In genomic region chr7:20216637-20217036, GRCh38 we compare ENCODE assay signal across 9 cellular contexts. TPM values are rescaled to one million over a fixed set of nuclear protein-coding genes. Genes with fewer than 3 reads are reported as not detected.
A peak's percentile ranks its signal among the peaks of the same experiment; 100 is the strongest.
DNase-seq lines count a peak whose midpoint lies in the region; ATAC-seq and TF ChIP-seq lines count a peak whose summit lies in the region.
"Had no signal": no experiment of that assay in that cellular context is flagged by ENCODE, and none has a peak within 500 bp of the region (broad histone marks: within the 10 kb centered on the region; RNA-seq: fewer than 3 reads in every experiment).

No MANE protein-coding gene starts in this region.

- H3K27me3 ChIP-seq in DOHH2 (ENCODE audit: control insufficient read depth, low read length) (no peaks in the 10 kb centered on the region), Karpas-422 (ENCODE audit: low read length) (no peaks in the 10 kb centered on the region), duodenal mucosa (ENCODE audit: control insufficient read depth in 1 of 2, insufficient read depth in 2 of 2, low read length in 2 of 2) (no peaks in the 10 kb centered on the region)

- peaks cover 0 to 17% of the 10 kb centered on the region in 2 donors for H3K36me3 Mint-ChIP-seq in naive B cell

- no peak for DNase-seq in Karpas-422
- no peak for DNase-seq in naive B cell
- no peak for DNase-seq in RKO (ENCODE audit: low spot score)
- DNase-seq in caudate nucleus (lab: John Stamatoyannopoulos, UW), result no peak
- no peak for DNase-seq in dedifferentiated amniotic fluid mesenchymal stem cell (ENCODE audit: extremely low spot score)
- no peak for DNase-seq in NK-92 (lab: John Stamatoyannopoulos, UW; ENCODE audit: unreplicated experiment)
- DNase-seq: NCI-H2081 treated with DMSO at 0.1 percent for 48 hours had no signal

- peaks cover 42% of the 10 kb centered on the region for H3K79me2 ChIP-seq in DOHH2 (ENCODE audit: control insufficient read depth, low read length)
- peaks cover 55% of the 10 kb centered on the region for H3K79me2 ChIP-seq in Karpas-422 (ENCODE audit: low read length)

- peaks cover 45 to 64% (median 52%) of the 10 kb centered on the region in 3 donors for H3K4me1 Mint-ChIP-seq in naive B cell

- H3K36me3 ChIP-seq in DOHH2 (ENCODE audit: control insufficient read depth, low read length), result peaks cover 10% of the 10 kb centered on the region
- peaks cover 16% of the 10 kb centered on the region for H3K36me3 ChIP-seq in Karpas-422 (ENCODE audit: insufficient read depth, low read length)
- no peaks in the 10 kb centered on the region for H3K36me3 ChIP-seq in duodenal mucosa (ENCODE audit: control insufficient read depth in 1 of 2, insufficient read depth in 2 of 2, low read length in 2 of 2)

- H3K4me3 ChIP-seq in DOHH2 (ENCODE audit: low read length) (peak overlapping the region; percentile 76), Karpas-422 (ENCODE audit: low read length) (peak overlapping the region; percentile 71), duodenal mucosa (ENCODE audit: low read depth in 1 of 2, low read length in 2 of 2) (peak overlapping the region; percentile 56 to 66)

- H3K9ac ChIP-seq in Karpas-422 (ENCODE audit: low read length) (peak overlapping the region; percentile 73), duodenal mucosa (ENCODE audit: low read depth in 1 of 2, low read length in 2 of 2) (peak overlapping the region; percentile 38 to 61)

- no peak overlapping the region for H2AFZ ChIP-seq in Karpas-422 (ENCODE audit: low read length)

- peak overlapping the region; percentile 95 for H3K27ac ChIP-seq in DOHH2 (ENCODE audit: low read depth, low read length)
- peak overlapping the region; percentile 98 for H3K27ac ChIP-seq in Karpas-422 (ENCODE audit: low read length)
- H3K27ac ChIP-seq in duodenal mucosa (ENCODE audit: low read depth, low read length), result peak overlapping the region; percentile 40
- H3K27ac ChIP-seq in caudate nucleus (ENCODE audit: low read depth, low read length), result no peak overlapping the region

- no peaks in the 10 kb centered on the region for H3K9me2 ChIP-seq in DOHH2 (replicated peaks; ENCODE audit: control insufficient read depth, low read length)
- no peaks in the 10 kb centered on the region for H3K9me2 ChIP-seq in Karpas-422 (replicated peaks; ENCODE audit: insufficient read depth, low read length)

- H3F3A ChIP-seq in DOHH2 (ENCODE audit: control insufficient read depth, insufficient read depth), result peaks cover 34% of the 10 kb centered on the region

- H3K27ac Mint-ChIP-seq in naive B cell, result peak overlapping the region in 4 of 6 donors; percentile 32 to 97 (median 90)

- H4K20me1 ChIP-seq in DOHH2 (ENCODE audit: control insufficient read depth, insufficient read depth, low read depth, low read length) (no peaks in the 10 kb centered on the region), Karpas-422 (ENCODE audit: insufficient read depth, low read depth, low read length) (no peaks in the 10 kb centered on the region; the same call in 1 of the 2 replicates)

- H3K4me2 ChIP-seq in DOHH2 (ENCODE audit: low read length) (peak overlapping the region; percentile 92), Karpas-422 (ENCODE audit: low read depth, low read length, poor library complexity, severe bottlenecking) (peak overlapping the region; percentile 83)

- H3K4me1 ChIP-seq in DOHH2 (ENCODE audit: control insufficient read depth, low read length), result peaks cover 64% of the 10 kb centered on the region
- peaks cover 68% of the 10 kb centered on the region for H3K4me1 ChIP-seq in Karpas-422 (ENCODE audit: low read length)
- H3K4me1 ChIP-seq in duodenal mucosa (ENCODE audit: control insufficient read depth in 1 of 2, insufficient read depth in 2 of 2, low read length in 2 of 2), result peaks cover 37 to 43% of the 10 kb centered on the region in 2 donors

- peak overlapping the region; percentile 37 to 89 (median 74) for H3K4me3 Mint-ChIP-seq in naive B cell

- TF ChIP-seq CTCF in DOHH2 (IDR thresholded peaks at IDR 0.05; ENCODE audit: low read depth, low read length, poor library complexity, severe bottlenecking), result no peak

- peaks cover 0 to 1% (median 0%) of the 10 kb centered on the region in 7 donors for H3K9me3 Mint-ChIP-seq in naive B cell

- ATAC-seq in naive B cell (ENCODE audit: low read depth in 2 of 2), result no peak

- no peaks in the 10 kb centered on the region for H3K27me3 Mint-ChIP-seq in naive B cell

- H3K9me3 ChIP-seq in DOHH2 (ENCODE audit: control insufficient read depth, insufficient read depth, low read length) (peaks cover 5% of the 10 kb centered on the region; the same call in 1 of the 2 replicates), Karpas-422 (ENCODE audit: low read length) (no peaks in the 10 kb centered on the region; the same call in 1 of the 2 replicates), duodenal mucosa (ENCODE audit: control insufficient read depth in 1 of 2, low read length in 2 of 2) (no peaks in the 10 kb centered on the region)

RNA-seq across cellular contexts. Expression of gene MACC1, which starts 0.5 kb away (rescaled TPM):
- 30.4 and 49.9 TPM in 2 replicates for total RNA-seq in Karpas-422 (2014; rRNA removed; shearing (Covaris generic); ENCODE audit: low replicate concordance)
- polyA plus RNA-seq in naive B cell (ENCODE audit: low read depth in 6 of 6), result 1 to 10 TPM in 3 of 6 donors, under 1 TPM in 3; 0.06 to 1.9 (median 0.89) TPM
